In the genomic region with DNA sequence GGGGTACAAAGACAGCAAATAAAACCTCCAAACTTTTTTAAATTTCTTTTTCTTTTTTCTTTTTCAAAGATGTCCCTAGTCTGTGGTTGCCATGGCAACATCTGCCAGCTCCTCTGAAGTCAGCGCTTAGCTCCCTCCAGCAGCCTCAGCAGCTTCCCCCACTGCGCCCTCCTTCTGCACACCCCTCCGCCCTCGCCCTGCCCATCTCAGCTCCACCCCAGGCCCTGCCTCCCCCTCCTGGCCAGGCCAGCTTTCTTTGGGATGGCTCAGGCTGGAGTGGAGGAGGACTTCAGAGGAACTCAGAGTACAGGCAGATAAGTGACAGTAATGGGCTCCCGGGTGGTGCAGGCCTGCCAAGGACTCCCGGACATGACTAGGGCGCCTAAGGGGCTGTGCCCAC, we compare ENCODE assay signal across 1 cellular context.
TF ChIP-seq lines count a peak whose summit lies in the region.

No MANE protein-coding gene starts in this region.

TF ChIP-seq in GM23338, 12 proteins besides CTCF, POLR2A, EP300 and RAD21 (continued from another document):
- TF ChIP-seq, protein P1, sequence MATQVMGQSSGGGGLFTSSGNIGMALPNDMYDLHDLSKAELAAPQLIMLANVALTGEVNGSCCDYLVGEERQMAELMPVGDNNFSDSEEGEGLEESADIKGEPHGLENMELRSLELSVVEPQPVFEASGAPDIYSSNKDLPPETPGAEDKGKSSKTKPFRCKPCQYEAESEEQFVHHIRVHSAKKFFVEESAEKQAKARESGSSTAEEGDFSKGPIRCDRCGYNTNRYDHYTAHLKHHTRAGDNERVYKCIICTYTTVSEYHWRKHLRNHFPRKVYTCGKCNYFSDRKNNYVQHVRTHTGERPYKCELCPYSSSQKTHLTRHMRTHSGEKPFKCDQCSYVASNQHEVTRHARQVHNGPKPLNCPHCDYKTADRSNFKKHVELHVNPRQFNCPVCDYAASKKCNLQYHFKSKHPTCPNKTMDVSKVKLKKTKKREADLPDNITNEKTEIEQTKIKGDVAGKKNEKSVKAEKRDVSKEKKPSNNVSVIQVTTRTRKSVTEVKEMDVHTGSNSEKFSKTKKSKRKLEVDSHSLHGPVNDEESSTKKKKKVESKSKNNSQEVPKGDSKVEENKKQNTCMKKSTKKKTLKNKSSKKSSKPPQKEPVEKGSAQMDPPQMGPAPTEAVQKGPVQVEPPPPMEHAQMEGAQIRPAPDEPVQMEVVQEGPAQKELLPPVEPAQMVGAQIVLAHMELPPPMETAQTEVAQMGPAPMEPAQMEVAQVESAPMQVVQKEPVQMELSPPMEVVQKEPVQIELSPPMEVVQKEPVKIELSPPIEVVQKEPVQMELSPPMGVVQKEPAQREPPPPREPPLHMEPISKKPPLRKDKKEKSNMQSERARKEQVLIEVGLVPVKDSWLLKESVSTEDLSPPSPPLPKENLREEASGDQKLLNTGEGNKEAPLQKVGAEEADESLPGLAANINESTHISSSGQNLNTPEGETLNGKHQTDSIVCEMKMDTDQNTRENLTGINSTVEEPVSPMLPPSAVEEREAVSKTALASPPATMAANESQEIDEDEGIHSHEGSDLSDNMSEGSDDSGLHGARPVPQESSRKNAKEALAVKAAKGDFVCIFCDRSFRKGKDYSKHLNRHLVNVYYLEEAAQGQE (IDR thresholded peaks at IDR 0.05; ENCODE audit: unreplicated experiment), result no peak
